1 cellular context compared by ENCODE assay signal in genomic region chr2:55618649-55619055, GRCh38.
A peak's percentile ranks its signal among the peaks of the same experiment; 100 is the strongest.
TF ChIP-seq lines count a peak whose summit lies in the region.

No MANE protein-coding gene starts in this region.

TF ChIP-seq in HepG2, 621 proteins besides CTCF, POLR2A, EP300 and RAD21 (continued from another document and continues in another):
- peak; percentile 63; the same call in 1 of the 2 replicates for TF ChIP-seq ZHX2 (IDR thresholded peaks at IDR 0.05; ENCODE audit: low read depth)
- 0 out of 2 replicates have a peak, but pooled peaks have one; percentile 59 for TF ChIP-seq ZHX2 (CRISPR knock-in tag; IDR thresholded peaks at IDR 0.05; ENCODE audit: borderline replicate concordance)
- TF ChIP-seq ZBTB21 (CRISPR knock-in tag; IDR thresholded peaks at IDR 0.05): no peak
- no peak for TF ChIP-seq ZNF317 (CRISPR knock-in tag; IDR thresholded peaks at IDR 0.05)
- TF ChIP-seq ZSCAN9 (CRISPR knock-in tag; IDR thresholded peaks at IDR 0.05; ENCODE audit: borderline replicate concordance): peak; percentile 63; the same call in 1 of the 2 replicates
- TF ChIP-seq ZNF251 (CRISPR knock-in tag; IDR thresholded peaks at IDR 0.05): no peak
- TF ChIP-seq ZSCAN31 (CRISPR knock-in tag; IDR thresholded peaks at IDR 0.05; ENCODE audit: low read depth): no peak
- TF ChIP-seq THAP9 (CRISPR knock-in tag; IDR thresholded peaks at IDR 0.05; ENCODE audit: borderline replicate concordance): no peak
- peak; percentile 46; the same call in 1 of the 2 replicates for TF ChIP-seq MXD4 (CRISPR knock-in tag; IDR thresholded peaks at IDR 0.05)
- no peak for TF ChIP-seq CSRNP1 (CRISPR knock-in tag; IDR thresholded peaks at IDR 0.05)
- TF ChIP-seq ZNF30 (CRISPR knock-in tag; IDR thresholded peaks at IDR 0.05): no peak
- TF ChIP-seq TAF15 (IDR thresholded peaks at IDR 0.05; ENCODE audit: low read depth, low read length, poor library complexity, severe bottlenecking): no peak
- TF ChIP-seq KDM5A (IDR thresholded peaks at IDR 0.05; ENCODE audit: borderline replicate concordance, low read length): peak; percentile 67
- no peak for TF ChIP-seq RBM39 (IDR thresholded peaks at IDR 0.05; ENCODE audit: low read depth, low read length, poor library complexity, severe bottlenecking)
- no peak for TF ChIP-seq ZSCAN30 (CRISPR knock-in tag; IDR thresholded peaks at IDR 0.05)
- peak; percentile 96 for TF ChIP-seq ZNF7 (CRISPR knock-in tag; IDR thresholded peaks at IDR 0.05)
- TF ChIP-seq ZNF543 (CRISPR knock-in tag; IDR thresholded peaks at IDR 0.05): no peak; the same call in 1 of the 2 replicates
- no peak for TF ChIP-seq PAX8 (CRISPR knock-in tag; IDR thresholded peaks at IDR 0.05; ENCODE audit: borderline replicate concordance)
- peak; percentile 83 for TF ChIP-seq MAX (IDR thresholded peaks at IDR 0.05)
- no peak for TF ChIP-seq ZNF292 (CRISPR knock-in tag; IDR thresholded peaks at IDR 0.05; ENCODE audit: borderline replicate concordance, low read depth)
- no peak for TF ChIP-seq ZNF383 (CRISPR knock-in tag; IDR thresholded peaks at IDR 0.05; ENCODE audit: borderline replicate concordance)
- 0 out of 2 replicates have a peak, but pooled peaks have one; percentile 16 for TF ChIP-seq FOXK2 (IDR thresholded peaks at IDR 0.05)
- no peak for TF ChIP-seq HNRNPH1 (optimal IDR thresholded peaks at IDR 0.05; ENCODE audit: low read depth, low read length)
- TF ChIP-seq RFXAP (CRISPR knock-in tag; IDR thresholded peaks at IDR 0.05; ENCODE audit: borderline replicate concordance): peak; percentile 62; the same call in 1 of the 2 replicates
- TF ChIP-seq KAT7 (CRISPR knock-in tag; IDR thresholded peaks at IDR 0.05; ENCODE audit: borderline replicate concordance): 0 out of 2 replicates have a peak, but pooled peaks have one; percentile 38
- no peak for TF ChIP-seq ZC3H4 (CRISPR knock-in tag; IDR thresholded peaks at IDR 0.05; ENCODE audit: borderline replicate concordance)
- no peak for TF ChIP-seq ZNF619 (CRISPR knock-in tag; IDR thresholded peaks at IDR 0.05)
- TF ChIP-seq ZNF790 (CRISPR knock-in tag; IDR thresholded peaks at IDR 0.05; ENCODE audit: borderline replicate concordance): no peak
- peak; percentile 46; the same call in 1 of the 2 replicates for TF ChIP-seq TAF1 (CRISPR knock-in tag; IDR thresholded peaks at IDR 0.05)
- TF ChIP-seq ZNF713 (CRISPR knock-in tag; IDR thresholded peaks at IDR 0.05): no peak
- TF ChIP-seq FOXM1 (CRISPR knock-in tag; IDR thresholded peaks at IDR 0.05): no peak
- TF ChIP-seq SNAI1 (CRISPR knock-in tag; IDR thresholded peaks at IDR 0.05; ENCODE audit: borderline replicate concordance): no peak
- no peak for TF ChIP-seq TFDP2 (CRISPR knock-in tag; IDR thresholded peaks at IDR 0.05)
- TF ChIP-seq CAMTA2 (CRISPR knock-in tag; IDR thresholded peaks at IDR 0.05; ENCODE audit: borderline replicate concordance): no peak
- no peak for TF ChIP-seq PHB2 (IDR thresholded peaks at IDR 0.05; ENCODE audit: partially characterized antibody)
- TF ChIP-seq ZEB1 (IDR thresholded peaks at IDR 0.05; ENCODE audit: insufficient replicate concordance, low read depth): no peak
- TF ChIP-seq PHF20 (CRISPR knock-in tag; IDR thresholded peaks at IDR 0.05): peak; percentile 14; the same call in 1 of the 2 replicates
- 0 out of 2 replicates have a peak, but pooled peaks have one; percentile 65 for TF ChIP-seq HNF1B (CRISPR knock-in tag; IDR thresholded peaks at IDR 0.05)
- TF ChIP-seq ZNF280D (CRISPR knock-in tag; IDR thresholded peaks at IDR 0.05): 0 out of 2 replicates have a peak, but pooled peaks have one; percentile 54
- TF ChIP-seq GFI1 (CRISPR knock-in tag; IDR thresholded peaks at IDR 0.05; ENCODE audit: borderline replicate concordance): no peak
- no peak for TF ChIP-seq ZNF562 (CRISPR knock-in tag; IDR thresholded peaks at IDR 0.05; ENCODE audit: borderline replicate concordance)
- TF ChIP-seq ZNF883 (CRISPR knock-in tag; IDR thresholded peaks at IDR 0.05; ENCODE audit: not compliant biosample characterization): no peak
- TF ChIP-seq ZNF691 (CRISPR knock-in tag; IDR thresholded peaks at IDR 0.05; ENCODE audit: borderline replicate concordance, low read depth): 0 out of 2 replicates have a peak, but pooled peaks have one; percentile 10
- no peak for TF ChIP-seq KLF9 (CRISPR knock-in tag; IDR thresholded peaks at IDR 0.05; ENCODE audit: low read depth)
- TF ChIP-seq KDM4B (CRISPR knock-in tag; IDR thresholded peaks at IDR 0.05): no peak
- no peak; the same call in 1 of the 2 replicates for TF ChIP-seq KLF11 (CRISPR knock-in tag; IDR thresholded peaks at IDR 0.05)
- TF ChIP-seq CBX5 (CRISPR knock-in tag; IDR thresholded peaks at IDR 0.05; ENCODE audit: borderline replicate concordance): peak; percentile 21; the same call in 1 of the 2 replicates
- TF ChIP-seq HMG20A (CRISPR knock-in tag; IDR thresholded peaks at IDR 0.05; ENCODE audit: borderline replicate concordance): no peak
- no peak for TF ChIP-seq ZNF343 (CRISPR knock-in tag; IDR thresholded peaks at IDR 0.05)
- TF ChIP-seq SAFB2 (CRISPR knock-in tag; IDR thresholded peaks at IDR 0.05; ENCODE audit: borderline replicate concordance, low read depth): no peak
